In genomic region chr1:40036574-40036973, GRCh38 we compare ENCODE assay signal across 10 cellular contexts. TPM values are rescaled to one million over a fixed set of nuclear protein-coding genes. Genes with fewer than 3 reads are reported as not detected.
DNase-seq lines count a peak whose midpoint lies in the region; ATAC-seq, FAIRE-seq and TF ChIP-seq lines count a peak whose summit lies in the region.
"Had no signal": no experiment of that assay in that cellular context is flagged by ENCODE, and none has a peak within 500 bp of the region (broad histone marks: within the 10 kb centered on the region; RNA-seq: fewer than 3 reads in every experiment).

No MANE protein-coding gene starts in this region.

- peaks cover 10% of the 10 kb centered on the region for H3K36me3 Mint-ChIP-seq in T-helper 2 cell treated with Interferon-gamma antibody and Interleukin-4, amounts not matched to agents 5 μg/mL and 100 μg/mL, for 36 hours (ENCODE audit: low read depth)

- no peak for TF ChIP-seq CTCF in astrocyte of the spinal cord (IDR thresholded peaks at IDR 0.05; ENCODE audit: low read depth, low read length)
- no peak for TF ChIP-seq CTCF in keratinocyte (optimal IDR thresholded peaks at IDR 0.05 in 1 of 3, IDR thresholded peaks at IDR 0.05 in 1 of 3, conservative IDR thresholded peaks at IDR 0.05 in 1 of 3; ENCODE audit: extremely low read depth in 1 of 3, insufficient read depth in 2 of 3, low read length in 3 of 3)

- H3K4me3 Mint-ChIP-seq in T-helper 2 cell treated with Interferon-gamma antibody and Interleukin-4, amounts not matched to agents 5 μg/mL and 100 μg/mL, for 36 hours, result no peak overlapping the region

- no peak overlapping the region for H3K4me3 ChIP-seq in astrocyte of the spinal cord (ENCODE audit: low read depth, low read length)
- H3K4me3 ChIP-seq in keratinocyte (ENCODE audit: control insufficient read depth in 2 of 3, extremely low read depth in 1 of 3, insufficient read depth in 2 of 3, low read depth in 1 of 3, low read length in 3 of 3), result no peak overlapping the region

- H3K9ac ChIP-seq in keratinocyte (ENCODE audit: control insufficient read depth, extremely low read depth, insufficient read depth, low read length), result peak overlapping the region; percentile 22

- DNase-seq in T-helper 2 cell treated with Interferon-gamma antibody and Interleukin-4, amounts not matched to agents 5 μg/mL and 100 μg/mL, for 36 hours (ENCODE audit: low spot score), result no peak
- DNase-seq in T-helper 2 cell (no peak), astrocyte of the spinal cord (ENCODE audit: low read depth, low spot score) (peak; percentile 80), keratinocyte (ENCODE audit: low read depth, low spot score) (no peak), ureter (ENCODE audit: low spot score) (peak; percentile 72), NCI-H2227 treated with DMSO at 0.1 percent for 48 hours (lab: John Stamatoyannopoulos, UW) (no peak)
- no peak for DNase-seq in stimulated activated CD4-positive, alpha-beta T cell treated with anti-CD3 and anti-CD28 coated beads, Interleukin-4, amount 100 ng/mL, for 24 hours

- in situ Hi-C loops in astrocyte of the spinal cord (cut with HindIII; ENCODE audit: low sequenced_read_pairs), result no loop called here

- H3K4me1 Mint-ChIP-seq in T-helper 2 cell treated with Interferon-gamma antibody and Interleukin-4, amounts not matched to agents 5 μg/mL and 100 μg/mL, for 36 hours (ENCODE audit: low read depth), result peaks cover 45% of the 10 kb centered on the region

- H3K27ac ChIP-seq in keratinocyte (ENCODE audit: control insufficient read depth, insufficient read depth, low read length), result peak overlapping the region; percentile 17

- ATAC-seq in HG02970 (IDR thresholded peaks at IDR 0.05; ENCODE audit: low FRiP score, unreplicated experiment), result no peak
- ATAC-seq: HCT116 had no signal

- H3K27ac Mint-ChIP-seq in T-helper 2 cell treated with Interferon-gamma antibody and Interleukin-4, amounts not matched to agents 5 μg/mL and 100 μg/mL, for 36 hours, result peak overlapping the region; percentile 38

- FAIRE-seq in keratinocyte (lab: Jason Lieb, UNC), result peak; percentile 70
- FAIRE-seq: endometrium had no signal

- H3K9me1 ChIP-seq in keratinocyte (ENCODE audit: control insufficient read depth, extremely low read depth, insufficient read depth, low read length), result no peaks in the 10 kb centered on the region

- dilution Hi-C loops in keratinocyte (cut with MboI; ENCODE audit: extremely low pct_ligation_motif_present, low sequenced_read_pairs), result no loop called here

- peaks cover 24% of the 10 kb centered on the region for H3K4me1 ChIP-seq in keratinocyte (ENCODE audit: control insufficient read depth, extremely low read depth, insufficient read depth, low read length)

- H3K79me2 ChIP-seq in keratinocyte (ENCODE audit: control insufficient read depth, insufficient read depth, low read length), result peaks cover 11% of the 10 kb centered on the region

- no peaks in the 10 kb centered on the region for H3K27me3 ChIP-seq in keratinocyte (ENCODE audit: control insufficient read depth, extremely low read depth, insufficient read depth, low read length)

- peak overlapping the region; percentile 62 for H3K4me2 ChIP-seq in keratinocyte (ENCODE audit: control insufficient read depth, extremely low read depth, insufficient read depth, low read depth, low read length)

- H3K9me3 Mint-ChIP-seq in T-helper 2 cell treated with Interferon-gamma antibody and Interleukin-4, amounts not matched to agents 5 μg/mL and 100 μg/mL, for 36 hours, result no peaks in the 10 kb centered on the region

- no peaks in the 10 kb centered on the region for H4K20me1 ChIP-seq in keratinocyte (ENCODE audit: control insufficient read depth, extremely low read depth, insufficient read depth, low read length)

- no peaks in the 10 kb centered on the region for H3K36me3 ChIP-seq in keratinocyte (ENCODE audit: control insufficient read depth in 2 of 2, extremely low read depth in 1 of 2, insufficient read depth in 2 of 2, low read length in 2 of 2)

- peak overlapping the region; percentile 7 for H2AFZ ChIP-seq in keratinocyte (ENCODE audit: control insufficient read depth, low read length)

- no peaks in the 10 kb centered on the region for H3K9me3 ChIP-seq in keratinocyte (ENCODE audit: control insufficient read depth, low read depth, low read length)

- no peaks in the 10 kb centered on the region for H3K27me3 Mint-ChIP-seq in T-helper 2 cell treated with Interferon-gamma antibody and Interleukin-4, amounts not matched to agents 5 μg/mL and 100 μg/mL, for 36 hours (ENCODE audit: low read depth)

RNA-seq across cellular contexts. Expression of gene CAP1, which starts 4.0 kb away (rescaled TPM):
- 891 to 1,048 TPM (median 959 TPM) in 3 replicates for polyA plus RNA-seq in keratinocyte
- 326 TPM for polyA plus RNA-seq in keratinocyte (2011; ENCODE audit: low read depth)
- polyA plus RNA-seq in keratinocyte (2011; cell fraction: cytosol; rRNA removed), result 709 and 1,075 TPM in 2 replicates
- 719 and 800 TPM in 2 replicates for polyA plus RNA-seq in keratinocyte (2011; cell fraction: nucleus; rRNA removed)
- polyA plus RNA-seq in keratinocyte (2012; ENCODE audit: low replicate concordance), result 341 and 764 TPM in 2 replicates
- 321 to 717 TPM (median 599 TPM) in 3 replicates for polyA minus RNA-seq in keratinocyte
- 500 TPM for polyA minus RNA-seq in keratinocyte (2011; cell fraction: cytosol; rRNA and poly(A)+ RNA removed)
- 428 and 621 TPM in 2 replicates for polyA minus RNA-seq in keratinocyte (2011; cell fraction: nucleus; rRNA and poly(A)+ RNA removed)
- total RNA-seq in ureter, result 351 TPM

Comparison
In these comparisons a context has a peak if more than half of its experiments do, and no peak if none do; other contexts are left out.
1. DNase-seq: peak in astrocyte of the spinal cord (single experiment) and ureter (single experiment); none in T-helper 2 cell treated with Interferon-gamma antibody and Interleukin-4, amounts not matched to agents 5 μg/mL and 100 μg/mL, for 36 hours (single experiment), T-helper 2 cell (0 of 5), keratinocyte (single experiment), stimulated activated CD4-positive, alpha-beta T cell treated with anti-CD3 and anti-CD28 coated beads, Interleukin-4, amount 100 ng/mL, for 24 hours (single experiment) and NCI-H2227 treated with DMSO at 0.1 percent for 48 hours (single experiment).